ENCODE assay signal across 16 cellular contexts in the genomic region with DNA sequence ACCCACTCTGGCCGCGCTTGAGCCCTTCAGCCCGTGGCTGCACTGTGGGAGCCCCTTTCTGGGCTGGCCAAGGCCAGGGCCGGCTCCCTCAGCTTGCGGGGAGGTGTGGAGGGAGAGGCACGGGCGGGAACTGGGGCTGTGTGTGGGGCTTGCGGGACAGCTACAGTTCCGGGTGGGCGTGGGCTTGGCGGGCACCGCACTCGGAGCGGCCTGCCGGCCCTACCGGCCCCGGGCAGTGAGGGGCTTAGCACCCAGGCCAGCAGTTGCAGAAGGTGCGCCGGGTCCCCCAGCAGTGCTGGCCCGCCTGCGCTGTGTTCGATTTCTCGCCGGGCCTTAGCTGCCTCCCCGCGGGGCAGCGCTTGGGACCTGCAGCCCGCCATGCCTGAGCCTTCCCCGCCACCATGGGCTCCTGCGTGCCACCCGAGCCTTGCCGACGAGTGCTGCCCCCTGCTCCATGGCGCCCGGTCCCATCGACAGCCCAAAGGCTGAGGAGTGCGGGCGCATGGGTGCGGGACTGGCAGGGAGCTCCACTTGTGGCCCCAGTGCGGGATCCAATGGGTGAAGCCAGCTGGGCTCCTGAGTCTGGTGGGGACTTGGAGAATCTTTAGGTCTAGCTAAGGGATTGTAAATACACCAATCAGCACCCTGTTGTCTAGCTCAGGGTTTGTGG.
DNase-seq lines count a peak whose midpoint lies in the region; ATAC-seq and TF ChIP-seq lines count a peak whose summit lies in the region.
"Had no signal": no experiment of that assay in that cellular context is flagged by ENCODE, and none has a peak within 500 bp of the region (broad histone marks: within the 10 kb centered on the region; RNA-seq: fewer than 3 reads in every experiment).

No MANE protein-coding gene starts in this region.

- H3K4me1 Mint-ChIP-seq in stimulated activated naive CD8-positive, alpha-beta T cell treated with anti-CD3 and anti-CD28 coated beads, Interleukin-15, amount 100 ng/mL, for 72 hours, result no peaks in the 10 kb centered on the region
- no peaks in the 10 kb centered on the region for H3K4me1 Mint-ChIP-seq in stimulated activated memory B cell treated with anti-CD40 and anti-IgM and Interleukin-4, amounts not matched to agents 10 μg/mL and 1 μg/mL and 100 μg/mL, for 72 hours
- H3K4me1 Mint-ChIP-seq in effector memory CD8-positive, alpha-beta T cell (ENCODE audit: low read depth in 2 of 2), result no peaks in the 10 kb centered on the region
- H3K4me1 Mint-ChIP-seq: CD4-positive, alpha-beta memory T cell; GM23338 had no signal

- H3K4me2 ChIP-seq in mesenchymal stem cell (ENCODE audit: low read length, poor library complexity, severe bottlenecking), result no peak overlapping the region
- H3K4me2 ChIP-seq: GM23338 had no signal

- H3K79me1 ChIP-seq in mesenchymal stem cell (replicated peaks; ENCODE audit: low read length, poor library complexity, severe bottlenecking), result no peaks in the 10 kb centered on the region

- peak overlapping the region; percentile 66 for H2BK5ac ChIP-seq in mesenchymal stem cell (ENCODE audit: low read depth, low read length, poor library complexity, severe bottlenecking)

- no peaks in the 10 kb centered on the region for H3K27me3 ChIP-seq in mesenchymal stem cell (ENCODE audit: control insufficient read depth in 1 of 2, insufficient read depth in 1 of 2, low read length in 2 of 2)
- H3K27me3 ChIP-seq: BE2C had no signal

- H3K9me3 ChIP-seq in mesenchymal stem cell (ENCODE audit: control insufficient read depth, low read length), result peaks cover 3% of the 10 kb centered on the region
- H3K9me3 ChIP-seq: BE2C had no signal

- H3K14ac ChIP-seq in mesenchymal stem cell (ENCODE audit: low read length in 2 of 2), result no peak overlapping the region

- H3K4ac ChIP-seq in mesenchymal stem cell (ENCODE audit: low read depth in 1 of 2, low read length in 2 of 2), result no peak overlapping the region

- no peak overlapping the region for H2BK12ac ChIP-seq in mesenchymal stem cell (ENCODE audit: low read length in 2 of 2)

- CTCF ChIA-PET in HEK293T (lab: Yijun Ruan, JAX), result no interaction called here

- POLR2A ChIA-PET in HEK293T (lab: Yijun Ruan, JAX), result no interaction called here

- no peaks in the 10 kb centered on the region for H3K36me3 Mint-ChIP-seq in stimulated activated memory B cell treated with anti-CD40 and anti-IgM and Interleukin-4, amounts not matched to agents 10 μg/mL and 1 μg/mL and 100 μg/mL, for 72 hours
- H3K36me3 Mint-ChIP-seq in effector memory CD8-positive, alpha-beta T cell (ENCODE audit: insufficient read depth), result no peaks in the 10 kb centered on the region
- H3K36me3 Mint-ChIP-seq: CD4-positive, alpha-beta memory T cell had no signal

- no peak overlapping the region for H3K4me3 Mint-ChIP-seq in stimulated activated naive CD8-positive, alpha-beta T cell treated with anti-CD3 and anti-CD28 coated beads, Interleukin-15, amount 100 ng/mL, for 72 hours
- no peak overlapping the region for H3K4me3 Mint-ChIP-seq in stimulated activated memory B cell treated with anti-CD40 and anti-IgM and Interleukin-4, amounts not matched to agents 10 μg/mL and 1 μg/mL and 100 μg/mL, for 72 hours
- H3K4me3 Mint-ChIP-seq in effector memory CD8-positive, alpha-beta T cell, result no peak overlapping the region
- H3K4me3 Mint-ChIP-seq: CD4-positive, alpha-beta memory T cell; GM23338 had no signal

- H3K36me3 ChIP-seq in mesenchymal stem cell (ENCODE audit: control insufficient read depth in 1 of 2, insufficient read depth in 2 of 2, low read depth in 1 of 2, low read length in 2 of 2), result no peaks in the 10 kb centered on the region
- H3K36me3 ChIP-seq: BE2C had no signal

- H3K4me3 ChIP-seq in mesenchymal stem cell (ENCODE audit: insufficient read depth in 1 of 2, low read depth in 1 of 2, low read length in 2 of 2), result no peak overlapping the region
- H3K4me3 ChIP-seq: GM23338 had no signal

- DNase-seq in stimulated activated naive CD8-positive, alpha-beta T cell treated with anti-CD3 and anti-CD28 coated beads, Interleukin-15, amount 100 ng/mL, for 72 hours, result no peak
- DNase-seq in stimulated activated naive CD8-positive, alpha-beta T cell treated with anti-CD3 and anti-CD28 coated beads, Interleukin-15, Interleukin-2, amounts not matched to agents 100 U/mL and 50 U/mL, for 24 hours, result no peak
- DNase-seq in mesenchymal stem cell (no peak), HEK293T (ENCODE audit: extremely low spot score) (no peak)
- DNase-seq in effector memory CD8-positive, alpha-beta T cell, result no peak
- DNase-seq: ACHN; BE2C; C1 segment of cervical spinal cord; CD4-positive, alpha-beta memory T cell; DMS153; DMS79; GDM1; H7 had no signal

- no peak overlapping the region for H4K8ac ChIP-seq in mesenchymal stem cell (ENCODE audit: low read length)

- H3K4me1 ChIP-seq in mesenchymal stem cell (ENCODE audit: control insufficient read depth, insufficient read depth, low read depth, low read length), result no peaks in the 10 kb centered on the region
- H3K4me1 ChIP-seq: BE2C had no signal

- no peak overlapping the region for H2BK15ac ChIP-seq in mesenchymal stem cell (ENCODE audit: low read depth, poor library complexity, severe bottlenecking)

- 95% methylated on average over 36 of the region's 40 CpGs for WGBS in mesenchymal stem cell

- no peak overlapping the region for H4K91ac ChIP-seq in mesenchymal stem cell (ENCODE audit: low read length)

- no peak overlapping the region for H3K27ac ChIP-seq in mesenchymal stem cell (ENCODE audit: low read length, poor library complexity, severe bottlenecking)

- no peak overlapping the region for H3K18ac ChIP-seq in mesenchymal stem cell (ENCODE audit: low read depth in 1 of 2, low read length in 2 of 2)

- no peak overlapping the region for H3K27ac Mint-ChIP-seq in stimulated activated naive CD8-positive, alpha-beta T cell treated with anti-CD3 and anti-CD28 coated beads, Interleukin-15, amount 100 ng/mL, for 72 hours
- H3K27ac Mint-ChIP-seq in stimulated activated memory B cell treated with anti-CD40 and anti-IgM and Interleukin-4, amounts not matched to agents 10 μg/mL and 1 μg/mL and 100 μg/mL, for 72 hours, result no peak overlapping the region
- no peak overlapping the region for H3K27ac Mint-ChIP-seq in effector memory CD8-positive, alpha-beta T cell
- H3K27ac Mint-ChIP-seq: CD4-positive, alpha-beta memory T cell; GM23338 had no signal

- H2AK5ac ChIP-seq in mesenchymal stem cell (ENCODE audit: low read length, severe bottlenecking), result no peak overlapping the region

- H2AFZ ChIP-seq in mesenchymal stem cell (ENCODE audit: low read depth, low read length), result no peak overlapping the region
- H2AFZ ChIP-seq: GM23338 had no signal

- H3K9ac ChIP-seq in mesenchymal stem cell (ENCODE audit: low read length), result no peak overlapping the region

- H3K9me3 Mint-ChIP-seq in stimulated activated naive CD8-positive, alpha-beta T cell treated with anti-CD3 and anti-CD28 coated beads, Interleukin-15, amount 100 ng/mL, for 72 hours, result peaks cover 0 to 2% of the 10 kb centered on the region in 2 donors
- peaks cover 3% of the 10 kb centered on the region for H3K9me3 Mint-ChIP-seq in stimulated activated memory B cell treated with anti-CD40 and anti-IgM and Interleukin-4, amounts not matched to agents 10 μg/mL and 1 μg/mL and 100 μg/mL, for 72 hours
- peaks cover 0 to under 1% of the 10 kb centered on the region in 2 donors for H3K9me3 Mint-ChIP-seq in effector memory CD8-positive, alpha-beta T cell

- no peak overlapping the region for H3K23ac ChIP-seq in mesenchymal stem cell (ENCODE audit: low read length in 2 of 2)

- peak; percentile 23 for ATAC-seq in stimulated activated naive CD8-positive, alpha-beta T cell treated with anti-CD3 and anti-CD28 coated beads, Interleukin-15, amount 100 ng/mL, for 72 hours
- ATAC-seq in stimulated activated naive CD8-positive, alpha-beta T cell treated with anti-CD3 and anti-CD28 coated beads, Interleukin-15, Interleukin-2, amounts not matched to agents 100 U/mL and 50 U/mL, for 24 hours, result no peak
- ATAC-seq in stimulated activated memory B cell treated with anti-CD40 and anti-IgM and Interleukin-4, amounts not matched to agents 10 μg/mL and 1 μg/mL and 100 μg/mL, for 72 hours, result peak; percentile 16
- ATAC-seq in effector memory CD8-positive, alpha-beta T cell (replicated peaks), result no peak
- ATAC-seq: GM23338, HCT116 had no signal

- no peak overlapping the region for H2BK120ac ChIP-seq in mesenchymal stem cell (ENCODE audit: low read depth, low read length)

- no peaks in the 10 kb centered on the region for H3K27me3 Mint-ChIP-seq in stimulated activated naive CD8-positive, alpha-beta T cell treated with anti-CD3 and anti-CD28 coated beads, Interleukin-15, amount 100 ng/mL, for 72 hours
- H3K27me3 Mint-ChIP-seq in stimulated activated memory B cell treated with anti-CD40 and anti-IgM and Interleukin-4, amounts not matched to agents 10 μg/mL and 1 μg/mL and 100 μg/mL, for 72 hours, result no peaks in the 10 kb centered on the region
- no peaks in the 10 kb centered on the region for H3K27me3 Mint-ChIP-seq in effector memory CD8-positive, alpha-beta T cell
- H3K27me3 Mint-ChIP-seq: CD4-positive, alpha-beta memory T cell had no signal

TF ChIP-seq in HEK293T, 16 proteins besides CTCF, POLR2A, EP300 and RAD21:
- TF ChIP-seq ELF4 (IDR thresholded peaks at IDR 0.05) (no peak), TARDBP (IDR thresholded peaks at IDR 0.05) (no peak), SUZ12 (IDR thresholded peaks at IDR 0.05) (no peak), FOXK2 (IDR thresholded peaks at IDR 0.05) (no peak), HDGF (IDR thresholded peaks at IDR 0.05; ENCODE audit: borderline replicate concordance) (no peak), LEF1 (IDR thresholded peaks at IDR 0.05; ENCODE audit: borderline replicate concordance) (no peak), PKNOX1 (IDR thresholded peaks at IDR 0.05) (no peak), CTBP1 (IDR thresholded peaks at IDR 0.05; ENCODE audit: borderline replicate concordance) (no peak), FOXA1 (IDR thresholded peaks at IDR 0.05) (no peak), BHLHE40 (IDR thresholded peaks at IDR 0.05; ENCODE audit: borderline replicate concordance) (no peak), SP1 (IDR thresholded peaks at IDR 0.05) (no peak), FOXM1 (IDR thresholded peaks at IDR 0.05; ENCODE audit: borderline replicate concordance) (no peak), L3MBTL2 (conservative IDR thresholded peaks at IDR 0.05) (no peak), ZNF384 (IDR thresholded peaks at IDR 0.05) (no peak), NFRKB (IDR thresholded peaks at IDR 0.05) (no peak), ARNT (IDR thresholded peaks at IDR 0.05) (no peak)

Comparison
In these comparisons a context has a peak if more than half of its experiments do, and no peak if none do; other contexts are left out.
1. ATAC-seq: peak in stimulated activated naive CD8-positive, alpha-beta T cell treated with anti-CD3 and anti-CD28 coated beads, Interleukin-15, amount 100 ng/mL, for 72 hours (single experiment) and stimulated activated memory B cell treated with anti-CD40 and anti-IgM and Interleukin-4, amounts not matched to agents 10 μg/mL and 1 μg/mL and 100 μg/mL, for 72 hours (single experiment); none in stimulated activated naive CD8-positive, alpha-beta T cell treated with anti-CD3 and anti-CD28 coated beads, Interleukin-15, Interleukin-2, amounts not matched to agents 100 U/mL and 50 U/mL, for 24 hours (single experiment) and effector memory CD8-positive, alpha-beta T cell (single experiment).